Comparison of ENCODE assay signal across 15 cellular contexts in the genomic region with DNA sequence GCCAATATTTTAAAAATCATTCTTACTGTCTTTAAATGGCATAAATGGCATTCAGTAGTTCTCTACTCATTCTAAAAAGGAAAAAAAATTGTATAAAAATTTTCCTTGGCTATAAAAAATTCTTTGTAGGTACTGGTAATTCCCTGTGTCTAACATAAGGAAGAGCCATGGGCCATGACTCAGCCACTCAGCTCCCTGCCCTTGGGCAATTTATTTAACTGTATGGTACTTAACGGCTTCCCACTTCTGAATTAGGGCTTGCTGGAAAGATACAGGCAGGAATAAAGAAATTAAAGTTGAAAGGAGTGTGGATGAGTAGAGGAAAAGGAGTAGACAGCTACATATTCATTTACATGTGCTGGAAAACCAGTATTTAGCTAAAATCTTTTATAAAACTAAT. TPM values are rescaled to one million over a fixed set of nuclear protein-coding genes. Genes with fewer than 3 reads are reported as not detected.
DNase-seq lines count a peak whose midpoint lies in the region; ATAC-seq, FAIRE-seq and TF ChIP-seq lines count a peak whose summit lies in the region.
"Had no signal": no experiment of that assay in that cellular context is flagged by ENCODE, and none has a peak within 500 bp of the region (broad histone marks: within the 10 kb centered on the region; RNA-seq: fewer than 3 reads in every experiment).

No MANE protein-coding gene starts in this region.

- POLR2A ChIA-PET in A549 (lab: Yijun Ruan, JAX): interaction anchor here (1.6 kb wide), 1 partner anchor 30 kb away, joined by 3 read pairs; the partner anchor contains the start of gene ABHD18

- TF ChIP-seq RAD21 in A549 (conservative IDR thresholded peaks at IDR 0.05 in 1 of 2, IDR thresholded peaks at IDR 0.05 in 1 of 2): no peak

- DNase-seq in A549 (ENCODE audit: low read depth in 1 of 2, low spot score in 1 of 2) (peak; percentile 26 to 44), GM03348 (ENCODE audit: low spot score) (peak; percentile 9), RPMI7951 (ENCODE audit: low read depth) (peak; percentile 83), foreskin fibroblast (peak; percentile 32 to 70), nephron progenitor cell (no peak), MM.1S (no peak), epidermal melanocyte (ENCODE audit: insufficient read length, low spot score) (no peak)
- DNase-seq: activated T-cell treated with anti-CD3 and anti-CD28 coated beads, Interleukin-2, amount 50 U/mL, for 4 hours; effector CD4-positive, alpha-beta T cell; Karpas-422; NCI-H187; small intestine; stimulated activated naive CD8-positive, alpha-beta T cell treated with anti-CD3 and anti-CD28 coated beads, Interleukin-15, Interleukin-2, amounts not matched to agents 100 U/mL and 50 U/mL, for 24 hours had no signal

- H3K4me3 Mint-ChIP-seq in nephron progenitor cell: no peak overlapping the region
- H3K4me3 Mint-ChIP-seq: activated T-cell treated with anti-CD3 and anti-CD28 coated beads, Interleukin-2, amount 50 U/mL, for 4 hours had no signal

- no peak overlapping the region for H3K9ac ChIP-seq in MM.1S (ENCODE audit: low read length)

- no peaks in the 10 kb centered on the region for H3K4me1 Mint-ChIP-seq in nephron progenitor cell

- no peak for TF ChIP-seq CTCF in A549 (IDR thresholded peaks at IDR 0.05)
- TF ChIP-seq CTCF in foreskin fibroblast (IDR thresholded peaks at IDR 0.05; ENCODE audit: low read depth, low read length): no peak
- TF ChIP-seq CTCF in nephron progenitor cell (IDR thresholded peaks at IDR 0.05): no peak
- TF ChIP-seq CTCF in MM.1S (IDR thresholded peaks at IDR 0.05; ENCODE audit: low read length): no peak

- no peaks in the 10 kb centered on the region for H4K20me1 ChIP-seq in MM.1S (ENCODE audit: insufficient read depth, low read length)

- CTCF ChIA-PET in A549 (lab: Yijun Ruan, JAX): interaction anchor here (0.9 kb wide), 1 partner anchor 28 kb away, joined by 4 read pairs; no protein-coding TSS in a partner anchor

- TF ChIP-seq POLR2A in A549 (IDR thresholded peaks at IDR 0.05; ENCODE audit: low read length): no peak

- H3K27me3 Mint-ChIP-seq in nephron progenitor cell (ENCODE audit: low read depth, poor library complexity): no peaks in the 10 kb centered on the region

- peak; percentile 80 to 81; a peak in 5 of 6 replicates for ATAC-seq in A549
- ATAC-seq in HG02763 (IDR thresholded peaks at IDR 0.05; ENCODE audit: unreplicated experiment): no peak
- ATAC-seq: activated T-cell treated with anti-CD3 and anti-CD28 coated beads, Interleukin-2, amount 50 U/mL, for 4 hours; HCT116; stimulated activated naive CD8-positive, alpha-beta T cell treated with anti-CD3 and anti-CD28 coated beads, Interleukin-15, Interleukin-2, amounts not matched to agents 100 U/mL and 50 U/mL, for 24 hours had no signal

- FAIRE-seq in A549 (lab: Jason Lieb, UNC): no peak

- 0 out of 2 replicates have a peak, but pooled peaks cover 3% of the 10 kb centered on the region for H3K79me2 ChIP-seq in MM.1S (ENCODE audit: low read length)

- WGBS in A549 (ENCODE audit: missing lambda C conversion rate): 11% methylated on average over 1 of the region's 1 CpG

- H3F3A ChIP-seq in MM.1S (ENCODE audit: insufficient read depth, low read length): no peaks in the 10 kb centered on the region

- H3K4me2 ChIP-seq in A549: peak overlapping the region; percentile 61
- H3K4me2 ChIP-seq in MM.1S (ENCODE audit: low read depth, low read length): no peak overlapping the region

- H3K9me3 Mint-ChIP-seq in nephron progenitor cell: peaks cover 46% of the 10 kb centered on the region

- H3K27ac Mint-ChIP-seq in nephron progenitor cell: no peak overlapping the region

- no peak for TF ChIP-seq EP300 in A549 (IDR thresholded peaks at IDR 0.05)

- peaks cover 37% of the 10 kb centered on the region for H3K4me1 ChIP-seq in A549
- no peaks in the 10 kb centered on the region for H3K4me1 ChIP-seq in MM.1S (ENCODE audit: low read length)

- no peaks in the 10 kb centered on the region for H3K36me3 ChIP-seq in MM.1S (replicated peaks; ENCODE audit: insufficient read depth, low read length)

- peak overlapping the region; percentile 31 to 53 for H3K27ac ChIP-seq in A549
- no peak overlapping the region for H3K27ac ChIP-seq in MM.1S (ENCODE audit: low read length)

- H3K9me3 ChIP-seq in A549 (no peaks in the 10 kb centered on the region), MM.1S (replicated peaks; ENCODE audit: insufficient read depth, low read length) (no peaks in the 10 kb centered on the region; the same call in 1 of the 2 replicates)

- H3K4me3 ChIP-seq in A549 (no peak overlapping the region), foreskin fibroblast (ENCODE audit: low read depth in 1 of 2, low read length in 2 of 2) (no peak overlapping the region), MM.1S (ENCODE audit: low read length) (no peak overlapping the region)

- no peaks in the 10 kb centered on the region; the same call in 1 of the 2 replicates for H3K27me3 ChIP-seq in MM.1S (replicated peaks; ENCODE audit: insufficient read depth, low read length)

- H2AFZ ChIP-seq in MM.1S (ENCODE audit: low read length): no peak overlapping the region

- peaks cover 72% of the 10 kb centered on the region for H3K36me3 Mint-ChIP-seq in nephron progenitor cell (ENCODE audit: low read depth)

- no peaks in the 10 kb centered on the region for H3K9me2 ChIP-seq in MM.1S (replicated peaks; ENCODE audit: insufficient read depth, low read length)

TF ChIP-seq in A549, 52 proteins besides CTCF, POLR2A, EP300 and RAD21:
- TF ChIP-seq SMC3 (IDR thresholded peaks at IDR 0.05) (no peak), FOSL2 (IDR thresholded peaks at IDR 0.05) (no peak), FOSL2 (CRISPR knock-in tag; IDR thresholded peaks at IDR 0.05) (peak; percentile 49)

RNA-seq across cellular contexts. Expression of gene ABHD18, which starts 30.6 kb away (rescaled TPM):
- polyA plus RNA-seq in A549 (2011; rRNA removed) (5.1 and 6.1 TPM in 2 replicates), A549 (2017; fragmentation: RNase III; extraction: RNeasy Plus Mini Kit Qiagen cat#74134 plus additional on column Dnase treatment) (3.8 to 4.6 TPM (median 4.5 TPM) in 3 replicates)
- 0.99 and 1.3 TPM in 2 replicates for polyA plus RNA-seq in A549 (2012; cell fraction: cytosol; rRNA removed)
- polyA plus RNA-seq in A549 (2012; cell fraction: nucleus; rRNA removed): 0.65 and 1.5 TPM in 2 replicates
- polyA minus RNA-seq in A549 (2011; rRNA and poly(A)+ RNA removed): 2.0 and 2.8 TPM in 2 replicates
- 6.7 and 9.3 TPM in 2 replicates for total RNA-seq in RPMI7951 (2014; rRNA removed; shearing (Covaris generic))

RNA-seq across cellular contexts. Expression of gene MFSD8, which starts 30.8 kb away (rescaled TPM):
- polyA plus RNA-seq in A549 (2011; rRNA removed) (16.4 and 22.3 TPM in 2 replicates), A549 (2017; fragmentation: RNase III; extraction: RNeasy Plus Mini Kit Qiagen cat#74134 plus additional on column Dnase treatment) (9.5 to 10.1 TPM (median 9.6 TPM) in 3 replicates)
- polyA plus RNA-seq in A549 (2012; cell fraction: cytosol; rRNA removed): 3.9 and 5.0 TPM in 2 replicates
- polyA plus RNA-seq in A549 (2012; cell fraction: nucleus; rRNA removed): 5.1 and 9.9 TPM in 2 replicates
- 9.6 and 9.8 TPM in 2 replicates for polyA minus RNA-seq in A549 (2011; rRNA and poly(A)+ RNA removed)
- total RNA-seq in RPMI7951 (2014; rRNA removed; shearing (Covaris generic)): 14.0 and 14.8 TPM in 2 replicates

Comparison
In these comparisons a context has a peak if more than half of its experiments do, and no peak if none do; other contexts are left out.
1. DNase-seq: peak in A549 (2 of 2), GM03348 (single experiment), RPMI7951 (single experiment) and foreskin fibroblast (2 of 2); none in nephron progenitor cell (single experiment), MM.1S (single experiment) and epidermal melanocyte (single experiment).